16 cellular contexts compared by ENCODE assay signal in genomic region chr4:102172341-102172740, GRCh38.
"Had no signal": no experiment of that assay in that cellular context is flagged by ENCODE, and none has a peak within 500 bp of the region (broad histone marks: within the 10 kb centered on the region; RNA-seq: fewer than 3 reads in every experiment).

No MANE protein-coding gene starts in this region.

- H3K4me1 Mint-ChIP-seq: naive thymus-derived CD8-positive, alpha-beta T cell had no signal

- DNase-seq: effector memory CD4-positive, alpha-beta T cell; esophagus squamous epithelium; foreskin fibroblast; glutamatergic neuron; kidney glomerular epithelial cell; mucosa of descending colon; naive thymus-derived CD8-positive, alpha-beta T cell; nucleus accumbens; ovary; right cardiac atrium; small intestine; stimulated activated CD4-positive, alpha-beta T cell treated with anti-CD3 and anti-CD28 coated beads, Interleukin-12 subunit alpha, Interleukin-12 subunit beta, amount 100 ng/mL, for 4 hours; stimulated activated naive CD4-positive, alpha-beta T cell; trophoblast cell had no signal

- H3K9me3 ChIP-seq: esophagus squamous epithelium, gastroesophageal sphincter, mucosa of descending colon, ovary had no signal

- H3K4me3 Mint-ChIP-seq: naive thymus-derived CD8-positive, alpha-beta T cell had no signal

- H3K27me3 ChIP-seq: gastroesophageal sphincter, ovary had no signal

- H3K36me3 Mint-ChIP-seq: naive thymus-derived CD8-positive, alpha-beta T cell had no signal

- H3K4me3 ChIP-seq: esophagus squamous epithelium, gastroesophageal sphincter, mucosa of descending colon, ovary had no signal

- H3K36me3 ChIP-seq: esophagus squamous epithelium, gastroesophageal sphincter, ovary had no signal

- ATAC-seq: gastroesophageal sphincter; mucosa of descending colon; naive thymus-derived CD8-positive, alpha-beta T cell; right cardiac atrium had no signal

- H3K27ac Mint-ChIP-seq: naive thymus-derived CD8-positive, alpha-beta T cell had no signal

- H3K9me3 Mint-ChIP-seq: naive thymus-derived CD8-positive, alpha-beta T cell had no signal

- H3K4me1 ChIP-seq: gastroesophageal sphincter had no signal

- FAIRE-seq: islet of Langerhans, small intestine had no signal

- H3K27me3 Mint-ChIP-seq: naive thymus-derived CD8-positive, alpha-beta T cell had no signal

- H3K27ac ChIP-seq: esophagus squamous epithelium, gastroesophageal sphincter, ovary had no signal
